Comparison of ENCODE assay signal across 8 cellular contexts in the genomic region with DNA sequence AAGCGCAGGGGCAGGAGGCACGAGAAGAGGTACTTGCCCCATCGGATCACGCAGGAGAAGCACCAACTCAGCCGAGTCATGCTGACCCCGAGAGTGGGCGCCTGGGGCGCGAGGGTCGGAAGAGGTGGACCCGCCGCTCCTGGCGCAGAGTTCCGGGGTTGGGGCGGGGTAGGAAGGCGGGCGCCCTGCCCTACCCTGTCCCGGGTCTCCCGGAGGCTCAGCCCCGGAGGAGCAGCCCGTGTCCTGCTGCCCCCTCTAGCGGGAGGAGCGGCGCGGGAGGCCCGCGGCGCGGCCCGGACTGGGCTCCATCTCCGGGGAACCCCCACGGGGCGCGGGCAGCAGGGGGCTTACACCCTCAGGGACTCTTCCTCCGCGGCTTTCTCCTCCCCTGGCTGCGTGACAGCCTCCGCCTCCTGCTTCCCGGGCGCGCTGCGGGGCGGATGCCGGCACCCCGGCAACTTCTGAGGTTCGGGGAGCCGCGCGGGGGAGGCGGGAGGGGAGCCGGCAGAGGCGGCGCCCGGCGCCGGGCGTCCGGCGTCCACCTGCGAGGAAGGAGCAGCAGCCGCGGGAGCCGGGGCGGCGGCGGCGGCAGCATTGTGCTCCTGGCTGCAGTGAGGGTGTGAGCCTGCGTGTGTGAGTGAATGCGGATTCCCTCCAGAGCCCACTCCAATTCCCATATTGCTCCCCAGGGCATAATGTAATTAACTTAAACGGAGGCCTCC. TPM values are rescaled to one million over a fixed set of nuclear protein-coding genes. Genes with fewer than 3 reads are reported as not detected.
DNase-seq lines count a peak whose midpoint lies in the region; ATAC-seq and TF ChIP-seq lines count a peak whose summit lies in the region.

No MANE protein-coding gene starts in this region.

- peak overlapping the region; percentile 74 for H3K4me3 Mint-ChIP-seq in activated naive CD8-positive, alpha-beta T cell treated with anti-CD3 and anti-CD28 coated beads, Interleukin-2, amount 10 ng/mL, durations not matched to agents 7 days and 5 days

- H3K36me3 ChIP-seq in sigmoid colon = no peaks in the 10 kb centered on the region

- no peak for TF ChIP-seq POLR2A in sigmoid colon (IDR thresholded peaks at IDR 0.05)

- H3K4me1 ChIP-seq in sigmoid colon = peaks cover 0 to 19% (median 15%) of the 10 kb centered on the region in 4 donors

- no peaks in the 10 kb centered on the region for H3K9me3 Mint-ChIP-seq in activated naive CD8-positive, alpha-beta T cell treated with anti-CD3 and anti-CD28 coated beads, Interleukin-2, amount 10 ng/mL, durations not matched to agents 7 days and 5 days

- H3K36me3 Mint-ChIP-seq in activated naive CD8-positive, alpha-beta T cell treated with anti-CD3 and anti-CD28 coated beads, Interleukin-2, amount 10 ng/mL, durations not matched to agents 7 days and 5 days = no peaks in the 10 kb centered on the region

- DNase-seq in activated CD4-positive, CD25-positive, alpha-beta regulatory T cell (lab: John Stamatoyannopoulos, UW) = no peak
- DNase-seq in NCI-H82 treated with DMSO at 0.1 percent for 48 hours (lab: John Stamatoyannopoulos, UW; ENCODE audit: unreplicated experiment) (peak; percentile 23), hepatic stellate cell (ENCODE audit: low spot score) (peak; percentile 89), sigmoid colon (peak; percentile 83)
- peak; percentile 68 for DNase-seq in activated naive CD8-positive, alpha-beta T cell treated with anti-CD3 and anti-CD28 coated beads, Interleukin-2, amount 10 ng/mL, durations not matched to agents 7 days and 5 days

- H3K27me3 ChIP-seq in sigmoid colon = peaks cover 5 to 40% (median 8%) of the 10 kb centered on the region in 3 donors

- POLR2A ChIA-PET in activated naive CD8-positive, alpha-beta T cell treated with anti-CD3 and anti-CD28 coated beads, Interleukin-2, amount 10 ng/mL, durations not matched to agents 7 days and 5 days (lab: Charles Lee) = interaction anchor here (0.5 kb wide), 1 partner anchor 47 kb away, joined by 3 read pairs; no protein-coding TSS in a partner anchor

- peaks cover 8% of the 10 kb centered on the region for H3K4me1 Mint-ChIP-seq in activated naive CD8-positive, alpha-beta T cell treated with anti-CD3 and anti-CD28 coated beads, Interleukin-2, amount 10 ng/mL, durations not matched to agents 7 days and 5 days

- ATAC-seq in activated CD4-positive, CD25-positive, alpha-beta regulatory T cell treated with anti-CD3 and anti-CD28 coated beads, Interleukin-2, amount 50 U/mL, for 24 hours = peak; percentile 38 to 42
- ATAC-seq in activated naive CD8-positive, alpha-beta T cell treated with anti-CD3 and anti-CD28 coated beads, Interleukin-2, amount 10 ng/mL, durations not matched to agents 7 days and 5 days (ENCODE audit: low read depth) = peak; percentile 81
- ATAC-seq in HG03378 (IDR thresholded peaks at IDR 0.05; ENCODE audit: unreplicated experiment) = no peak
- no peak for ATAC-seq in HG02852 (IDR thresholded peaks at IDR 0.05; ENCODE audit: unreplicated experiment)

- whole genome bisulfite sequencing in sigmoid colon, 2 donors = 1% methylated on average over 70 of the region's 70 CpGs

- H3K27me3 Mint-ChIP-seq in activated naive CD8-positive, alpha-beta T cell treated with anti-CD3 and anti-CD28 coated beads, Interleukin-2, amount 10 ng/mL, durations not matched to agents 7 days and 5 days = peaks cover 49% of the 10 kb centered on the region

- intact Hi-C loops in sigmoid colon (cut with DNase I) = loop anchor here (2.0 kb wide), 1 partner anchor 25 kb away; no protein-coding TSS in a partner anchor

- peak overlapping the region in 1 of 4 donors; percentile 45 for H3K27ac ChIP-seq in sigmoid colon

- peak in 3 of 4 experiments; percentile 44 to 73 (median 50) for TF ChIP-seq CTCF in sigmoid colon (IDR thresholded peaks at IDR 0.05)

- H3K27ac Mint-ChIP-seq in activated naive CD8-positive, alpha-beta T cell treated with anti-CD3 and anti-CD28 coated beads, Interleukin-2, amount 10 ng/mL, durations not matched to agents 7 days and 5 days = no peak overlapping the region

- H3K4me3 ChIP-seq in sigmoid colon = peak overlapping the region; percentile 33 to 56 (median 48)

- H3K9me3 ChIP-seq in sigmoid colon = no peaks in the 10 kb centered on the region

- TF ChIP-seq EP300 in sigmoid colon (IDR thresholded peaks at IDR 0.05) = no peak

RNA-seq across cellular contexts. Expression of a gene that starts 7.5 kb away (rescaled TPM):
- 10 to 100 TPM; 15.1 to 21.2 TPM for total RNA-seq in activated naive CD8-positive, alpha-beta T cell treated with anti-CD3 and anti-CD28 coated beads, Interleukin-2, amount 10 ng/mL, durations not matched to agents 7 days and 5 days
- total RNA-seq in sigmoid colon = 1,000 to 10,000 TPM in 2 of 4 donors, 100 to 1,000 TPM in 2; 444 to 1,607 (median 968) TPM
- polyA plus RNA-seq in sigmoid colon = 10 to 100 TPM in 2 of 3 donors, 1 to 10 TPM in 1; 3.7 to 57.2 (median 13.8) TPM

RNA-seq across cellular contexts. Expression of a gene that starts 58.8 kb away (rescaled TPM):
- 1 to 10 TPM; 3.0 to 4.9 TPM for total RNA-seq in activated naive CD8-positive, alpha-beta T cell treated with anti-CD3 and anti-CD28 coated beads, Interleukin-2, amount 10 ng/mL, durations not matched to agents 7 days and 5 days
- under 1 TPM in 2 of 4 donors, not detected in 2; 0.16 to 0.55 TPM for total RNA-seq in sigmoid colon
- under 1 TPM in 1 of 3 donors, not detected in 2; 0.73 TPM for polyA plus RNA-seq in sigmoid colon

Comparison
In these comparisons a context has a peak if more than half of its experiments do, and no peak if none do; other contexts are left out.
1. ATAC-seq: peak in activated CD4-positive, CD25-positive, alpha-beta regulatory T cell treated with anti-CD3 and anti-CD28 coated beads, Interleukin-2, amount 50 U/mL, for 24 hours (2 of 2) and activated naive CD8-positive, alpha-beta T cell treated with anti-CD3 and anti-CD28 coated beads, Interleukin-2, amount 10 ng/mL, durations not matched to agents 7 days and 5 days (single experiment); none in HG03378 (single experiment) and HG02852 (single experiment).
2. DNase-seq: peak in NCI-H82 treated with DMSO at 0.1 percent for 48 hours (single experiment), activated naive CD8-positive, alpha-beta T cell treated with anti-CD3 and anti-CD28 coated beads, Interleukin-2, amount 10 ng/mL, durations not matched to agents 7 days and 5 days (single experiment), hepatic stellate cell (single experiment) and sigmoid colon (single experiment); none in activated CD4-positive, CD25-positive, alpha-beta regulatory T cell (0 of 4).
3. RNA of a gene that starts 7.5 kb away (total RNA-seq): 444 to 1,607 TPM in sigmoid colon; 15.1 to 21.2 TPM in activated naive CD8-positive, alpha-beta T cell treated with anti-CD3 and anti-CD28 coated beads, Interleukin-2, amount 10 ng/mL, durations not matched to agents 7 days and 5 days; every median in the first group is over 10 times any median in the second.